21 cellular contexts compared by ENCODE assay signal in the genomic region with DNA sequence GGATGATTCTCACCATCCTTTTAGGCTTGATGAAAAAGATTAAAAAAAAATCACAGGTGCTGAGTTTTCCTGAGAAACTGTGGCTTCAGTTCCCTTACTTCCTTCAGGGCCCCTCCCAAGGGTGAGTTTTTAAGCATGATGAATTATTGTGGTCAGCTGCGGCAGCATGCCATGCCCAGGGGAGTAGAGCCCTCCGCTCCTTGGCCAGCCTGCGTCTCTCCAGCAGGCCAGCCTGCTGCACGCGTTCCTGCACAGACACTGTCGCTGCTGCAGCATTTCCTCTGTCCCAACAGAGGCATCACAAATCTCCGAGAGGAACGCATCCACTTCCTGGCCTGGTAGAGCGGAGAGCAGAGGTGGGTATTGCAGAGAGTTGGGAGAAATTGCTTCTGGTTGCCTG. TPM values are rescaled to one million over a fixed set of nuclear protein-coding genes. Genes with fewer than 3 reads are reported as not detected.
DNase-seq lines count a peak whose midpoint lies in the region; ATAC-seq and TF ChIP-seq lines count a peak whose summit lies in the region.
"Had no signal": no experiment of that assay in that cellular context is flagged by ENCODE, and none has a peak within 500 bp of the region (broad histone marks: within the 10 kb centered on the region; RNA-seq: fewer than 3 reads in every experiment).

No MANE protein-coding gene starts in this region.

- TF ChIP-seq CTCF in WERI-Rb-1 (IDR thresholded peaks at IDR 0.05; ENCODE audit: low read depth, low read length): no peak
- TF ChIP-seq CTCF in HFFc6 (IDR thresholded peaks at IDR 0.05): no peak
- TF ChIP-seq CTCF in stomach (IDR thresholded peaks at IDR 0.05): no peak

- H3K4me1 ChIP-seq in stomach: no peaks in the 10 kb centered on the region
- H3K4me1 ChIP-seq: Caco-2, SJSA1 had no signal

- intact Hi-C loops in stomach (cut with DNase I; ENCODE audit: low total_unique reads): no loop called here

- ATAC-seq in GM19463 (IDR thresholded peaks at IDR 0.05; ENCODE audit: unreplicated experiment): peak; percentile 25
- ATAC-seq: CD8-positive, alpha-beta T cell had no signal

- no peak for TF ChIP-seq POLR2A in stomach (IDR thresholded peaks at IDR 0.05)

- H3K4me3 ChIP-seq in WERI-Rb-1 (ENCODE audit: low read depth, low read length): no peak overlapping the region
- no peak overlapping the region for H3K4me3 ChIP-seq in stomach
- H3K4me3 ChIP-seq: MG63, SJSA1 had no signal

- H3K27me3 ChIP-seq in WERI-Rb-1 (ENCODE audit: insufficient read depth, low read depth, severe bottlenecking): no peaks in the 10 kb centered on the region
- no peaks in the 10 kb centered on the region for H3K27me3 ChIP-seq in stomach
- H3K27me3 ChIP-seq: MG63 had no signal

- H3K36me3 ChIP-seq in WERI-Rb-1 (no peaks in the 10 kb centered on the region), stomach (no peaks in the 10 kb centered on the region)
- H3K36me3 ChIP-seq: MG63, SJSA1 had no signal

- H3K4me1 Mint-ChIP-seq in HFFc6 (ENCODE audit: low read depth): no peaks in the 10 kb centered on the region

- DNase-seq in A172 (ENCODE audit: low spot score): peak; percentile 23
- DNase-seq in WERI-Rb-1: no peak
- peak; percentile 40 for DNase-seq in myocyte (ENCODE audit: low read depth)
- DNase-seq in AG08396 (ENCODE audit: low spot score): no peak
- DNase-seq in NCI-H526 treated with DMSO at 0.1 percent for 48 hours (lab: John Stamatoyannopoulos, UW): no peak
- no peak for DNase-seq in HFFc6
- DNase-seq in stomach: no peak
- DNase-seq: AML-193; Caco-2; CD8-positive, alpha-beta T cell; KBM-7; MG63; NCI-H226; NCI-H774; Right ventricle myocardium superior; RPMI8226 had no signal

- no peak overlapping the region for H3K4me3 Mint-ChIP-seq in HFFc6
- H3K4me3 Mint-ChIP-seq: CD8-positive, alpha-beta T cell had no signal

- H3K9me3 Mint-ChIP-seq in HFFc6: no peaks in the 10 kb centered on the region
- H3K9me3 Mint-ChIP-seq: CD8-positive, alpha-beta T cell had no signal

- H3K27ac Mint-ChIP-seq in HFFc6: no peak overlapping the region
- H3K27ac Mint-ChIP-seq: CD8-positive, alpha-beta T cell had no signal

- H3K9me3 ChIP-seq in WERI-Rb-1 (ENCODE audit: severe bottlenecking) (no peaks in the 10 kb centered on the region), stomach (no peaks in the 10 kb centered on the region)
- H3K9me3 ChIP-seq: Caco-2, MG63, SJSA1 had no signal

- no peaks in the 10 kb centered on the region for H3K36me3 Mint-ChIP-seq in HFFc6 (ENCODE audit: low read depth)
- H3K36me3 Mint-ChIP-seq: CD8-positive, alpha-beta T cell had no signal

- TF ChIP-seq EP300 in stomach (IDR thresholded peaks at IDR 0.05): no peak

- no peaks in the 10 kb centered on the region; the same call in 1 of the 2 replicates for H3K27me3 Mint-ChIP-seq in HFFc6 (ENCODE audit: insufficient read depth)

- H3K27ac ChIP-seq in WERI-Rb-1 (peak overlapping the region; percentile 39), stomach (no peak overlapping the region)
- H3K27ac ChIP-seq: C4-2B, SJSA1 had no signal

- 62 to 79% (median 75%) methylated on average over 9 of the region's 9 CpGs for WGBS in stomach, 5 donors

RNA-seq across cellular contexts. Expression of gene GLRA1, which starts 26.0 kb away (rescaled TPM):
- total RNA-seq in A172 (2014; rRNA removed; shearing (Covaris generic)): not detected in 2 replicates
- total RNA-seq in myocyte (not detected in 2 replicates), stomach (not detected)
- 0.06 TPM for polyA plus RNA-seq in myocyte (2012)
- total RNA-seq in HFFc6 (2021; fragmentation: NEBNext Ultra II Directional; extraction: Animal tissue kit (Norgen Biotek cat#: 25700)): not detected
- not detected for polyA plus RNA-seq in stomach
- total RNA-seq: Caco-2; CD8-positive, alpha-beta T cell; LHCN-M2; Right ventricle myocardium superior; SJSA1 had no signal
- polyA plus RNA-seq: AG04450 had no signal

Comparison
In these comparisons a context has a peak if more than half of its experiments do, and no peak if none do; other contexts are left out.
1. DNase-seq: peak in A172 (single experiment) and myocyte (single experiment); none in WERI-Rb-1 (single experiment), AG08396 (single experiment), NCI-H526 treated with DMSO at 0.1 percent for 48 hours (single experiment), HFFc6 (single experiment) and stomach (single experiment).